8 cellular contexts compared by ENCODE assay signal in the genomic region with DNA sequence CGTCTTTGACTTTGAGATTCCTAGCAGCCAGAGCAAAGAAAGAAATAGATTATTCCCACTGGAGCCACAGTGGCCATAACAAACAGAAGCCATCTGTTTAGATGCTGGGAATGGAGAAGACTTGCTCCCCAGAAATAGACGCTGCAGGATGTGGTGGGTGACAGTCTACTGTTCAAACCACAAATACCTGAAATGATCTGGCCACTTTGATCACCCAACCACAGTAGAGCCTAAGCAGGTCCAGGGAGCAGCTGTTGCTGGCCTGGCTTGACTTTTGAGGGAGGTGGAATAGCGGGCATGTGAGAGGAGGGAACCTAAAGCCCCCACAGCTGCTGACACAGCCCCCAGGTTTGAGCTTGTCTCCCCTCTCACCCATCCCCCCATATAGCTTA. TPM values are rescaled to one million over a fixed set of nuclear protein-coding genes. Genes with fewer than 3 reads are reported as not detected.
DNase-seq lines count a peak whose midpoint lies in the region; ATAC-seq and TF ChIP-seq lines count a peak whose summit lies in the region.

No MANE protein-coding gene starts in this region.

- peak; percentile 73 for DNase-seq in ELR (ENCODE audit: low read depth)
- DNase-seq in HT1080 (ENCODE audit: low read depth): peak; percentile 77
- no peak for DNase-seq in stimulated activated naive B cell treated with anti-CD40 and anti-IgM and Interleukin-4, amounts not matched to agents 10 μg/mL and 1 μg/mL and 100 μg/mL, for 72 hours
- no peak for DNase-seq in SIG-M5 treated with dmso at 0.1 percent for 504 hours (lab: John Stamatoyannopoulos, UW; ENCODE audit: unreplicated experiment)
- DNase-seq in cerebellar cortex (ENCODE audit: low spot score): no peak
- no peak for DNase-seq in PC-9

- no peak overlapping the region for H3K4me2 ChIP-seq in PC-9

- no peak overlapping the region for H3K27ac ChIP-seq in PC-9

- H3K9me2 ChIP-seq in PC-9 (ENCODE audit: insufficient read depth): no peaks in the 10 kb centered on the region

- peak; percentile 36 for ATAC-seq in GM21390 (IDR thresholded peaks at IDR 0.05; ENCODE audit: unreplicated experiment)
- peak; percentile 56 for ATAC-seq in stimulated activated naive B cell treated with anti-CD40 and anti-IgM and Interleukin-4, amounts not matched to agents 10 μg/mL and 1 μg/mL and 100 μg/mL, for 72 hours (replicated peaks)

- H3K4me3 Mint-ChIP-seq in dendritic cell treated with granulocyte-macrophage colony-stimulating factor and Interleukin-4, amounts not matched to agents 40 ng/mL and 50 ng/mL, for 4 days: no peak overlapping the region
- peak overlapping the region; percentile 63 to 67 for H3K4me3 Mint-ChIP-seq in stimulated activated naive B cell treated with anti-CD40 and anti-IgM and Interleukin-4, amounts not matched to agents 10 μg/mL and 1 μg/mL and 100 μg/mL, for 72 hours

- H3K9me3 ChIP-seq in PC-9 (ENCODE audit: insufficient read depth, low read depth): no peaks in the 10 kb centered on the region

- H3K36me3 Mint-ChIP-seq in dendritic cell treated with granulocyte-macrophage colony-stimulating factor and Interleukin-4, amounts not matched to agents 40 ng/mL and 50 ng/mL, for 4 days (ENCODE audit: low read depth): peaks cover 99% of the 10 kb centered on the region
- H3K36me3 Mint-ChIP-seq in stimulated activated naive B cell treated with anti-CD40 and anti-IgM and Interleukin-4, amounts not matched to agents 10 μg/mL and 1 μg/mL and 100 μg/mL, for 72 hours: peaks cover 49 to 83% of the 10 kb centered on the region in 2 donors

- peaks cover 18% of the 10 kb centered on the region for H4K20me1 ChIP-seq in PC-9 (ENCODE audit: insufficient read depth)

- H3K4me1 Mint-ChIP-seq in dendritic cell treated with granulocyte-macrophage colony-stimulating factor and Interleukin-4, amounts not matched to agents 40 ng/mL and 50 ng/mL, for 4 days (ENCODE audit: low read depth): peaks cover 100% of the 10 kb centered on the region
- H3K4me1 Mint-ChIP-seq in stimulated activated naive B cell treated with anti-CD40 and anti-IgM and Interleukin-4, amounts not matched to agents 10 μg/mL and 1 μg/mL and 100 μg/mL, for 72 hours: peaks cover 67 to 97% of the 10 kb centered on the region in 2 donors

- no peaks in the 10 kb centered on the region for H3K9me3 Mint-ChIP-seq in dendritic cell treated with granulocyte-macrophage colony-stimulating factor and Interleukin-4, amounts not matched to agents 40 ng/mL and 50 ng/mL, for 4 days
- no peaks in the 10 kb centered on the region for H3K9me3 Mint-ChIP-seq in stimulated activated naive B cell treated with anti-CD40 and anti-IgM and Interleukin-4, amounts not matched to agents 10 μg/mL and 1 μg/mL and 100 μg/mL, for 72 hours

- CTCF ChIA-PET in PC-9 (lab: Charles Lee): no interaction called here

- no peaks in the 10 kb centered on the region for H3K27me3 Mint-ChIP-seq in dendritic cell treated with granulocyte-macrophage colony-stimulating factor and Interleukin-4, amounts not matched to agents 40 ng/mL and 50 ng/mL, for 4 days
- no peaks in the 10 kb centered on the region for H3K27me3 Mint-ChIP-seq in stimulated activated naive B cell treated with anti-CD40 and anti-IgM and Interleukin-4, amounts not matched to agents 10 μg/mL and 1 μg/mL and 100 μg/mL, for 72 hours

- H3K79me2 ChIP-seq in PC-9 (ENCODE audit: low read depth): no peaks in the 10 kb centered on the region

- POLR2A ChIA-PET in PC-9 (lab: Charles Lee; ENCODE audit: unreplicated experiment): no interaction called here

- H3K27ac Mint-ChIP-seq in dendritic cell treated with granulocyte-macrophage colony-stimulating factor and Interleukin-4, amounts not matched to agents 40 ng/mL and 50 ng/mL, for 4 days: peak overlapping the region; percentile 68
- H3K27ac Mint-ChIP-seq in stimulated activated naive B cell treated with anti-CD40 and anti-IgM and Interleukin-4, amounts not matched to agents 10 μg/mL and 1 μg/mL and 100 μg/mL, for 72 hours: peak overlapping the region; percentile 89

- no TSS peak for BruUV-seq in PC-9 (replicated peaks; lab: Mats Ljungman, UMichigan)

- no peaks in the 10 kb centered on the region for H3K27me3 ChIP-seq in PC-9 (ENCODE audit: insufficient read depth, low read depth)

- H3F3A ChIP-seq in PC-9 (ENCODE audit: insufficient read depth, low read depth): peaks cover 65% of the 10 kb centered on the region

- intact Hi-C loops in dendritic cell treated with granulocyte-macrophage colony-stimulating factor and Interleukin-4, amounts not matched to agents 40 ng/mL and 50 ng/mL, for 4 days (cut with micrococcal nuclease): loop anchor here (2.0 kb wide), 1 partner anchor 46 kb away; no protein-coding TSS in a partner anchor
- intact Hi-C loops in PC-9 (cut with micrococcal nuclease; ENCODE audit: unreplicated experiment): no loop called here

- no peaks in the 10 kb centered on the region; the same call in 1 of the 2 replicates for H3K36me3 ChIP-seq in PC-9 (ENCODE audit: low read depth)

- H2AFZ ChIP-seq in PC-9: no peak overlapping the region

- H3K4me3 ChIP-seq in PC-9: no peak overlapping the region

- no peak for TF ChIP-seq CTCF in PC-9 (conservative IDR thresholded peaks at IDR 0.05)

- no peaks in the 10 kb centered on the region; the same call in 1 of the 2 replicates for H3K4me1 ChIP-seq in PC-9 (replicated peaks; ENCODE audit: insufficient read depth)

RNA-seq across cellular contexts. Expression of a gene that starts 38.6 kb away (rescaled TPM):
- total RNA-seq in HT1080 (2014; rRNA removed; shearing (Covaris generic)): 60.1 and 69.6 TPM in 2 replicates
- polyA plus RNA-seq in HT1080 (2015; cell fraction: cytosol; rRNA removed): 84.4 and 101 TPM in 2 replicates
- 49.1 and 50.4 TPM in 2 replicates for polyA plus RNA-seq in HT1080 (2015; cell fraction: nucleus; rRNA removed)
- total RNA-seq in PC-9 (2021): 4.8 and 6.5 TPM in 2 replicates

Comparison
In these comparisons a context has a peak if more than half of its experiments do, and no peak if none do; other contexts are left out.
1. DNase-seq: peak in ELR (single experiment) and HT1080 (single experiment); none in stimulated activated naive B cell treated with anti-CD40 and anti-IgM and Interleukin-4, amounts not matched to agents 10 μg/mL and 1 μg/mL and 100 μg/mL, for 72 hours (single experiment), SIG-M5 treated with dmso at 0.1 percent for 504 hours (single experiment), cerebellar cortex (single experiment) and PC-9 (0 of 2).